In the genomic region with DNA sequence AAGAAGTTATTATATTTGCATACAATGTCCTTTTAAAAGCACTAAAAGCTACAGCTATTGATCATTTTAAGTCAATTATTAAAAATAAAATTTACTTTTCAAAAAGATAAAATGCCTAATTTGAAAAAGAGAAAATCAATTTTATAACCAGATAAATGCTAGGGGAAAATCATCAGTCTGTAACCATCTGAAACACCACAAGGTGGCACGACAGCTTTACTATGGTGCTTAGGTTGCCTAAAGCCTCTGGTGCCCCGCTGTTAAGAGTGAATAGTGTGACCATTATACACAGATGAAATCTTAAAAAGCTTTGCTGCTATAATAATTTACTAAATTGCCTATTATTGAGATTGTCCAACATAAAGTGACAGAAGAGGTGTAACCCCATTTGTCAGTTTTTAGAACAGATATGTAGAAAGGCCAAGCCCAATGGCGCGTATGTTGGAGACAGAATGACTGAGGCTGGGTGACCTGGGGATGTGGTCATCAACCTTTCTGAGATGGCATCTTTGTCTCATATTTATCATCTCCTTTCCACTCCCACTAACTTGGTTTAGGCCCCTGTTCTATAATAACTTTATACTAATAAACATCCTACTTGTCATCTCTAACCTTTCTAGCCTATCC, we compare ENCODE assay signal across 8 cellular contexts.
DNase-seq lines count a peak whose midpoint lies in the region; ATAC-seq and TF ChIP-seq lines count a peak whose summit lies in the region.

No MANE protein-coding gene starts in this region.

- H3K9ac ChIP-seq in neural cell (ENCODE audit: low read length): no peak overlapping the region

- no peaks in the 10 kb centered on the region for H3K9me2 ChIP-seq in neural cell (ENCODE audit: insufficient read depth, low read length)

- CTCF ChIA-PET in RWPE1 (lab: Yijun Ruan, JAX): interaction anchor here (0.6 to 2.8 kb wide), 7 partner anchors 12 to 385 kb away, joined by 3 to 21 read pairs (median 3); no protein-coding TSS in a partner anchor

- H3F3A ChIP-seq in neural cell (ENCODE audit: insufficient read depth, low read length, poor library complexity, severe bottlenecking): no peaks in the 10 kb centered on the region

- H3K27me3 ChIP-seq in neural cell (ENCODE audit: insufficient read depth, low read depth, low read length): no peaks in the 10 kb centered on the region

- no peaks in the 10 kb centered on the region for H3K9me3 ChIP-seq in neural cell (ENCODE audit: low read length)

- no peaks in the 10 kb centered on the region for H4K20me1 ChIP-seq in neural cell (ENCODE audit: insufficient read depth)

- H3K4me2 ChIP-seq in neural cell (ENCODE audit: low read length): no peak overlapping the region

- H3K27ac ChIP-seq in RWPE1 (no peak overlapping the region), neural cell (ENCODE audit: low read length) (no peak overlapping the region)

- peak; percentile 87 for TF ChIP-seq RAD21 in neural cell (conservative IDR thresholded peaks at IDR 0.05)

- DNase-seq in NCI-H2196 (lab: John Stamatoyannopoulos, UW; ENCODE audit: unreplicated experiment): peak; percentile 19
- DNase-seq in NCI-H2196 treated with DMSO at 0.1 percent for 48 hours (lab: John Stamatoyannopoulos, UW; ENCODE audit: unreplicated experiment): no peak
- peak; percentile 41 for DNase-seq in RWPE1 (ENCODE audit: low spot score)
- DNase-seq in epithelial cell of proximal tubule (ENCODE audit: low read depth): no peak
- DNase-seq in T-helper 1 cell: no peak

- no peak overlapping the region for H2AFZ ChIP-seq in neural cell (ENCODE audit: low read depth, low read length)

- TF ChIP-seq CTCF in RWPE1 (conservative IDR thresholded peaks at IDR 0.05; ENCODE audit: low read depth) (peak; percentile 48), epithelial cell of proximal tubule (conservative IDR thresholded peaks at IDR 0.05; ENCODE audit: low read depth, low read length) (peak; percentile 83), neural cell (IDR thresholded peaks at IDR 0.05; ENCODE audit: poor library complexity, severe bottlenecking) (peak; percentile 81)

- no peaks in the 10 kb centered on the region for H3K79me2 ChIP-seq in neural cell (replicated peaks; ENCODE audit: insufficient read depth, low read length)

- ATAC-seq in GM19372 (IDR thresholded peaks at IDR 0.05; ENCODE audit: low read depth, unreplicated experiment) (peak; percentile 75), HG03378 (IDR thresholded peaks at IDR 0.05; ENCODE audit: unreplicated experiment) (peak; percentile 82)

- POLR2A ChIA-PET in RWPE1 (lab: Yijun Ruan, JAX; ENCODE audit: low non-redundant PET): no interaction called here

- no peak overlapping the region for H3K4me3 ChIP-seq in epithelial cell of proximal tubule (ENCODE audit: low read depth, low read length)
- no peak overlapping the region for H3K4me3 ChIP-seq in neural cell (ENCODE audit: low read length)

- TF ChIP-seq EP300 in neural cell (conservative IDR thresholded peaks at IDR 0.05; ENCODE audit: poor library complexity, severe bottlenecking): no peak

- no peaks in the 10 kb centered on the region for H3K36me3 ChIP-seq in neural cell (ENCODE audit: insufficient read depth, low read length)

TF ChIP-seq in neural cell, 6 proteins besides CTCF, POLR2A, EP300 and RAD21:
- peak; percentile 92 for TF ChIP-seq SMC3 (conservative IDR thresholded peaks at IDR 0.05; ENCODE audit: poor library complexity)
- TF ChIP-seq, protein P1, sequence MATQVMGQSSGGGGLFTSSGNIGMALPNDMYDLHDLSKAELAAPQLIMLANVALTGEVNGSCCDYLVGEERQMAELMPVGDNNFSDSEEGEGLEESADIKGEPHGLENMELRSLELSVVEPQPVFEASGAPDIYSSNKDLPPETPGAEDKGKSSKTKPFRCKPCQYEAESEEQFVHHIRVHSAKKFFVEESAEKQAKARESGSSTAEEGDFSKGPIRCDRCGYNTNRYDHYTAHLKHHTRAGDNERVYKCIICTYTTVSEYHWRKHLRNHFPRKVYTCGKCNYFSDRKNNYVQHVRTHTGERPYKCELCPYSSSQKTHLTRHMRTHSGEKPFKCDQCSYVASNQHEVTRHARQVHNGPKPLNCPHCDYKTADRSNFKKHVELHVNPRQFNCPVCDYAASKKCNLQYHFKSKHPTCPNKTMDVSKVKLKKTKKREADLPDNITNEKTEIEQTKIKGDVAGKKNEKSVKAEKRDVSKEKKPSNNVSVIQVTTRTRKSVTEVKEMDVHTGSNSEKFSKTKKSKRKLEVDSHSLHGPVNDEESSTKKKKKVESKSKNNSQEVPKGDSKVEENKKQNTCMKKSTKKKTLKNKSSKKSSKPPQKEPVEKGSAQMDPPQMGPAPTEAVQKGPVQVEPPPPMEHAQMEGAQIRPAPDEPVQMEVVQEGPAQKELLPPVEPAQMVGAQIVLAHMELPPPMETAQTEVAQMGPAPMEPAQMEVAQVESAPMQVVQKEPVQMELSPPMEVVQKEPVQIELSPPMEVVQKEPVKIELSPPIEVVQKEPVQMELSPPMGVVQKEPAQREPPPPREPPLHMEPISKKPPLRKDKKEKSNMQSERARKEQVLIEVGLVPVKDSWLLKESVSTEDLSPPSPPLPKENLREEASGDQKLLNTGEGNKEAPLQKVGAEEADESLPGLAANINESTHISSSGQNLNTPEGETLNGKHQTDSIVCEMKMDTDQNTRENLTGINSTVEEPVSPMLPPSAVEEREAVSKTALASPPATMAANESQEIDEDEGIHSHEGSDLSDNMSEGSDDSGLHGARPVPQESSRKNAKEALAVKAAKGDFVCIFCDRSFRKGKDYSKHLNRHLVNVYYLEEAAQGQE (IDR thresholded peaks at IDR 0.05; ENCODE audit: borderline replicate concordance): no peak

Comparison
In these comparisons a context has a peak if more than half of its experiments do, and no peak if none do; other contexts are left out.
1. DNase-seq: peak in NCI-H2196 (single experiment) and RWPE1 (single experiment); none in NCI-H2196 treated with DMSO at 0.1 percent for 48 hours (single experiment), epithelial cell of proximal tubule (single experiment) and T-helper 1 cell (0 of 5).
2. Peak in every context shown above with its lines, with median percentiles within 50 percentile points of each other: CTCF ChIP-seq.